9 cellular contexts compared by ENCODE assay signal in the genomic region with DNA sequence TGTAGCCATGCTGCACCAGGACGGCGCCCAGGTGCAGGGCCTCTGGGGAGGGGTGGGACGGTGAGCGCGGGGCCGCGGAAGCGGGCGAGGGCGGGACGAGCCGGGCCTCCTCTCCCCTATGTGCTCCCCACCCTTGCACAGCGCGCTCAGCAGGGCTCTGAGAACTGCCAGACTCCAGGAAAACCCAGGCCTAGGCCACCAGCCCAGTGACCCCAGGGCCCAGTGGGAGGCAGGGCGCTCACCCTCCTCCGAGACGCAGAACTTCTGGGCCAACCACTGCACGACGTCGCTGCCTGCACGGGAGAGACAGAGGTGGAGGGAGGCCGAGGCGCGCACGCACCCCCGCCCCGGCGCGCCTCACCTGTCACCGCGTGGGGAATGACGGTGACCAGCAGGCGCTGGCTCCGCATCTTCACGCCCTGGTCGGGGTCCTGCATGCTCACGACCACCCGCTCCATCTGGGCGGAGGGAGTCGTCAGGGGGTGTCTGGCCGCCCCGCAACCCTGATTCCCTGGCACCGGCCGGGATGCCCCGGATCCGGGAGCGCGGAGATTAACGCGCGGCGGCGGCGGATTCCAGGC. TPM values are rescaled to one million over a fixed set of nuclear protein-coding genes. Genes with fewer than 3 reads are reported as not detected.
A peak's percentile ranks its signal among the peaks of the same experiment; 100 is the strongest.
DNase-seq lines count a peak whose midpoint lies in the region; ATAC-seq and TF ChIP-seq lines count a peak whose summit lies in the region.
"Had no signal": no experiment of that assay in that cellular context is flagged by ENCODE, and none has a peak within 500 bp of the region (broad histone marks: within the 10 kb centered on the region; RNA-seq: fewer than 3 reads in every experiment).

No MANE protein-coding gene starts in this region.

- H3K4me1 ChIP-seq in transverse colon: peaks cover 5 to 24% (median 18%) of the 10 kb centered on the region in 4 donors

- no peak for TF ChIP-seq CTCF in brain (conservative IDR thresholded peaks at IDR 0.05)
- TF ChIP-seq CTCF in transverse colon (IDR thresholded peaks at IDR 0.05): no peak

- peak overlapping the region in 1 of 4 donors; percentile 14 for H3K27ac ChIP-seq in transverse colon

- H3K9me3 Mint-ChIP-seq in activated CD4-positive, alpha-beta memory T cell treated with anti-CD3 and anti-CD28 coated beads for 36 hours: no peaks in the 10 kb centered on the region
- no peaks in the 10 kb centered on the region for H3K9me3 Mint-ChIP-seq in activated CD4-positive, alpha-beta memory T cell treated with anti-CD3 and anti-CD28 coated beads, Interleukin-2, amount 10 ng/mL, durations not matched to agents 7 days and 5 days
- H3K9me3 Mint-ChIP-seq in brain: peaks cover 0 to 3% (median 0%) of the 10 kb centered on the region in 5 experiments

- H3K36me3 Mint-ChIP-seq in activated CD4-positive, alpha-beta memory T cell treated with anti-CD3 and anti-CD28 coated beads for 36 hours: no peaks in the 10 kb centered on the region
- no peaks in the 10 kb centered on the region for H3K36me3 Mint-ChIP-seq in activated CD4-positive, alpha-beta memory T cell treated with anti-CD3 and anti-CD28 coated beads, Interleukin-2, amount 10 ng/mL, durations not matched to agents 7 days and 5 days (ENCODE audit: low read depth)
- no peaks in the 10 kb centered on the region for H3K36me3 Mint-ChIP-seq in brain

- H3K4me1 Mint-ChIP-seq in activated CD4-positive, alpha-beta memory T cell treated with anti-CD3 and anti-CD28 coated beads for 36 hours (ENCODE audit: low read depth): peaks cover 5% of the 10 kb centered on the region
- peaks cover 9% of the 10 kb centered on the region for H3K4me1 Mint-ChIP-seq in activated CD4-positive, alpha-beta memory T cell treated with anti-CD3 and anti-CD28 coated beads, Interleukin-2, amount 10 ng/mL, durations not matched to agents 7 days and 5 days
- H3K4me1 Mint-ChIP-seq in brain: peaks cover 5% of the 10 kb centered on the region

- POLR2A ChIA-PET in activated CD4-positive, alpha-beta memory T cell treated with anti-CD3 and anti-CD28 coated beads for 36 hours (lab: Charles Lee): no interaction called here
- POLR2A ChIA-PET in activated CD4-positive, alpha-beta memory T cell treated with anti-CD3 and anti-CD28 coated beads, Interleukin-2, amount 10 ng/mL, durations not matched to agents 7 days and 5 days (lab: Charles Lee): no interaction called here

- H3K27ac Mint-ChIP-seq in activated CD4-positive, alpha-beta memory T cell treated with anti-CD3 and anti-CD28 coated beads for 36 hours: no peak overlapping the region
- H3K27ac Mint-ChIP-seq in activated CD4-positive, alpha-beta memory T cell treated with anti-CD3 and anti-CD28 coated beads, Interleukin-2, amount 10 ng/mL, durations not matched to agents 7 days and 5 days: no peak overlapping the region
- H3K27ac Mint-ChIP-seq in brain: no peak overlapping the region

- peak overlapping the region; percentile 17 to 61 (median 39) for H3K4me3 ChIP-seq in transverse colon

- H3K27me3 ChIP-seq in transverse colon: peaks cover 33% of the 10 kb centered on the region

- no peak overlapping the region for H3K4me3 Mint-ChIP-seq in activated CD4-positive, alpha-beta memory T cell treated with anti-CD3 and anti-CD28 coated beads for 36 hours
- H3K4me3 Mint-ChIP-seq in activated CD4-positive, alpha-beta memory T cell treated with anti-CD3 and anti-CD28 coated beads, Interleukin-2, amount 10 ng/mL, durations not matched to agents 7 days and 5 days: no peak overlapping the region
- peak overlapping the region in 4 of 5 experiments; percentile 44 to 75 (median 61) for H3K4me3 Mint-ChIP-seq in brain

- no peak for TF ChIP-seq POLR2A in transverse colon (IDR thresholded peaks at IDR 0.05)

- CTCF ChIA-PET in activated CD4-positive, alpha-beta memory T cell treated with anti-CD3 and anti-CD28 coated beads for 36 hours (lab: Charles Lee): no interaction called here
- CTCF ChIA-PET in activated CD4-positive, alpha-beta memory T cell treated with anti-CD3 and anti-CD28 coated beads, Interleukin-2, amount 10 ng/mL, durations not matched to agents 7 days and 5 days (lab: Charles Lee): no interaction called here

- 0 to 4% methylated on average over 5 to 41 of the region's 54 CpGs for WGBS in transverse colon (ENCODE audit: low coverage in 1 of 2), 2 donors

- peak; percentile 21 for DNase-seq in activated CD4-positive, alpha-beta memory T cell treated with anti-CD3 and anti-CD28 coated beads for 36 hours
- DNase-seq in activated CD4-positive, alpha-beta memory T cell treated with anti-CD3 and anti-CD28 coated beads, Interleukin-2, amount 10 ng/mL, durations not matched to agents 7 days and 5 days: no peak
- DNase-seq in left colon (no peak), transverse colon (no peak), T-helper 9 cell (no peak)
- DNase-seq: NCI-H1930 had no signal

- no peaks in the 10 kb centered on the region for H3K36me3 ChIP-seq in transverse colon

- H3K9me3 ChIP-seq in transverse colon: no peaks in the 10 kb centered on the region

- ATAC-seq in left colon (peak; percentile 31), HG02623 (IDR thresholded peaks at IDR 0.05; ENCODE audit: unreplicated experiment) (no peak), HG03196 (IDR thresholded peaks at IDR 0.05; ENCODE audit: unreplicated experiment) (no peak)

- H3K27me3 Mint-ChIP-seq in activated CD4-positive, alpha-beta memory T cell treated with anti-CD3 and anti-CD28 coated beads for 36 hours: peaks cover 16% of the 10 kb centered on the region
- H3K27me3 Mint-ChIP-seq in activated CD4-positive, alpha-beta memory T cell treated with anti-CD3 and anti-CD28 coated beads, Interleukin-2, amount 10 ng/mL, durations not matched to agents 7 days and 5 days: peaks cover 29% of the 10 kb centered on the region
- H3K27me3 Mint-ChIP-seq in brain: peaks cover 47% of the 10 kb centered on the region

- TF ChIP-seq EP300 in transverse colon (IDR thresholded peaks at IDR 0.05; ENCODE audit: low read depth): no peak

- intact Hi-C loops in activated CD4-positive, alpha-beta memory T cell treated with anti-CD3 and anti-CD28 coated beads for 36 hours (cut with micrococcal nuclease): no loop called here
- intact Hi-C loops in left colon (cut with DNase I, micrococcal nuclease) (no loop called here), transverse colon (cut with DNase I; ENCODE audit: low total_unique reads) (no loop called here)

- in situ Hi-C loops in transverse colon (cut with MboI; ENCODE audit: low pct_ligation_motif_present in 1 of 4, low pct_unique_long_range_greater_than_20kb in 1 of 4, low sequenced_read_pairs in 3 of 4): no loop called here

RNA-seq across cellular contexts. Expression of a gene that starts 0.6 kb away (rescaled TPM):
- total RNA-seq in activated CD4-positive, alpha-beta memory T cell treated with anti-CD3 and anti-CD28 coated beads for 36 hours: under 1 TPM in 1 of 2 experiments, not detected in 1; 0.14 TPM
- total RNA-seq in activated CD4-positive, alpha-beta memory T cell treated with anti-CD3 and anti-CD28 coated beads, Interleukin-2, amount 10 ng/mL, durations not matched to agents 7 days and 5 days: under 1 TPM; 0.10 to 0.40 TPM
- 8.3 TPM for polyA plus RNA-seq in brain (ENCODE audit: insufficient read depth, low read depth, low replicate concordance)
- total RNA-seq in left colon (1 to 10 TPM; 2.6 to 7.6 TPM), transverse colon (10 to 100 TPM in 1 of 4 donors, 1 to 10 TPM in 3; 2.0 to 24.3 (median 6.7) TPM)

RNA-seq across cellular contexts. Expression of a gene that starts 5.3 kb away (rescaled TPM):
- not detected for total RNA-seq in activated CD4-positive, alpha-beta memory T cell treated with anti-CD3 and anti-CD28 coated beads for 36 hours
- not detected for total RNA-seq in activated CD4-positive, alpha-beta memory T cell treated with anti-CD3 and anti-CD28 coated beads, Interleukin-2, amount 10 ng/mL, durations not matched to agents 7 days and 5 days
- 83.1 TPM for polyA plus RNA-seq in brain (ENCODE audit: insufficient read depth, low read depth, low replicate concordance)
- total RNA-seq in left colon (1 to 10 TPM; 2.4 to 6.5 TPM), transverse colon (under 1 TPM in 1 of 4 donors, not detected in 3; 0.95 TPM)

RNA-seq across cellular contexts. Expression of a gene that starts 7.8 kb away (rescaled TPM):
- total RNA-seq in activated CD4-positive, alpha-beta memory T cell treated with anti-CD3 and anti-CD28 coated beads for 36 hours: not detected
- total RNA-seq in activated CD4-positive, alpha-beta memory T cell treated with anti-CD3 and anti-CD28 coated beads, Interleukin-2, amount 10 ng/mL, durations not matched to agents 7 days and 5 days: not detected
- polyA plus RNA-seq in brain (ENCODE audit: insufficient read depth, low read depth, low replicate concordance): 8.3 TPM
- total RNA-seq in left colon (1 to 10 TPM in 1 of 2 donors, under 1 TPM in 1; 0.67 to 2.1 TPM), transverse colon (1 to 10 TPM in 1 of 4 donors, under 1 TPM in 2, not detected in 1; 0.55 to 2.6 (median 0.79) TPM)

RNA-seq across cellular contexts. Expression of a gene that starts 40.5 kb away (rescaled TPM):
- total RNA-seq in activated CD4-positive, alpha-beta memory T cell treated with anti-CD3 and anti-CD28 coated beads for 36 hours: 10 to 100 TPM; 15.7 to 18.4 TPM
- total RNA-seq in activated CD4-positive, alpha-beta memory T cell treated with anti-CD3 and anti-CD28 coated beads, Interleukin-2, amount 10 ng/mL, durations not matched to agents 7 days and 5 days: 10 to 100 TPM; 26.9 to 31.5 TPM
- polyA plus RNA-seq in brain (ENCODE audit: insufficient read depth, low read depth, low replicate concordance): 143 TPM
- 100 to 1,000 TPM; 100 to 135 TPM for total RNA-seq in left colon
- total RNA-seq in transverse colon: 100 to 1,000 TPM in 2 of 4 donors, 10 to 100 TPM in 2; 55.4 to 328 (median 112) TPM

RNA-seq across cellular contexts. Expression of a gene that starts 45.9 kb away (rescaled TPM):
- total RNA-seq in activated CD4-positive, alpha-beta memory T cell treated with anti-CD3 and anti-CD28 coated beads for 36 hours: 10 to 100 TPM; 57.0 to 60.8 TPM
- total RNA-seq in activated CD4-positive, alpha-beta memory T cell treated with anti-CD3 and anti-CD28 coated beads, Interleukin-2, amount 10 ng/mL, durations not matched to agents 7 days and 5 days: 10 to 100 TPM; 54.9 to 61.0 TPM
- polyA plus RNA-seq in brain (ENCODE audit: insufficient read depth, low read depth, low replicate concordance): 43.2 TPM
- total RNA-seq in left colon: 10 to 100 TPM; 46.5 to 48.9 TPM
- total RNA-seq in transverse colon: 100 to 1,000 TPM in 3 of 4 donors, 10 to 100 TPM in 1; 85.1 to 316 (median 153) TPM

Comparison
In these comparisons a context has a peak if more than half of its experiments do, and no peak if none do; other contexts are left out.
1. H3K4me3 Mint-ChIP-seq: peak in brain (4 of 5); none in activated CD4-positive, alpha-beta memory T cell treated with anti-CD3 and anti-CD28 coated beads for 36 hours (single experiment) and activated CD4-positive, alpha-beta memory T cell treated with anti-CD3 and anti-CD28 coated beads, Interleukin-2, amount 10 ng/mL, durations not matched to agents 7 days and 5 days (single experiment).